In the genomic region with DNA sequence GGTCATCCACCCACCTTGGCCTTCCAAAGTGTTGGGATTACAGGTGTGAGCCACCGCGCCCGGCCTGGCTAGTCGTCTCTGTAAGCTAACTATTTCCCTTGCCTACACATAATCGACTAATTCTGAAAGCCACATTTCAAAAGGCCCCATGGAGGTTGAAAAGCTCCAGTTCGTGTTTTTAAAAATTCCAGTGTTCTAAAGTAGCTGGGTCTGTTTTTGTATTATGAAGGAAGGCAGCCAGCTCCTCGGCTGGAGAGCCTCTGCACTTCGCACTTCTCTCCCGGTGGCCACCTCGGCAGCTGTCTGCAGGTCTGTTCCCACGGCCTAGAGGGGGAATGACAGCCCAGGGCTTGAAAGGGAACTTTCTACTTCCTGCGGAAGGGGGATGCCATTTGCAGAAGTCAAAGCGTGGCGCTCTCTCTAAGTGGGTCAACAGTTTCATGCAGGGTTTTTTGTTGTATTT, we compare ENCODE assay signal across 1 cellular context.
TF ChIP-seq lines count a peak whose summit lies in the region.

No MANE protein-coding gene starts in this region.

TF ChIP-seq in SK-N-SH treated with all-trans-retinoic acid at 6 μM for 48 hours, 23 proteins besides CTCF, POLR2A, EP300 and RAD21 (continued from another document):
- TF ChIP-seq BACH2 (CRISPR knock-in tag; IDR thresholded peaks at IDR 0.05; ENCODE audit: borderline replicate concordance) (no peak), OSR1 (CRISPR knock-in tag; IDR thresholded peaks at IDR 0.05) (no peak), PPARA (CRISPR knock-in tag; IDR thresholded peaks at IDR 0.05; ENCODE audit: borderline replicate concordance) (no peak), ZNF565 (CRISPR knock-in tag; conservative IDR thresholded peaks at IDR 0.05; ENCODE audit: low read depth) (no peak), TCF4 (CRISPR knock-in tag; IDR thresholded peaks at IDR 0.05; ENCODE audit: borderline replicate concordance) (no peak), ZNF70 (CRISPR knock-in tag; IDR thresholded peaks at IDR 0.05) (no peak), RARB (CRISPR knock-in tag; IDR thresholded peaks at IDR 0.05) (no peak), ESRRG (CRISPR knock-in tag; IDR thresholded peaks at IDR 0.05) (no peak), ISL1 (CRISPR knock-in tag; IDR thresholded peaks at IDR 0.05) (no peak), CSRNP3 (CRISPR knock-in tag; IDR thresholded peaks at IDR 0.05) (no peak), SNAI2 (CRISPR knock-in tag; IDR thresholded peaks at IDR 0.05) (no peak), TOX (CRISPR knock-in tag; IDR thresholded peaks at IDR 0.05; ENCODE audit: borderline replicate concordance) (no peak)
- TF ChIP-seq, protein P1, sequence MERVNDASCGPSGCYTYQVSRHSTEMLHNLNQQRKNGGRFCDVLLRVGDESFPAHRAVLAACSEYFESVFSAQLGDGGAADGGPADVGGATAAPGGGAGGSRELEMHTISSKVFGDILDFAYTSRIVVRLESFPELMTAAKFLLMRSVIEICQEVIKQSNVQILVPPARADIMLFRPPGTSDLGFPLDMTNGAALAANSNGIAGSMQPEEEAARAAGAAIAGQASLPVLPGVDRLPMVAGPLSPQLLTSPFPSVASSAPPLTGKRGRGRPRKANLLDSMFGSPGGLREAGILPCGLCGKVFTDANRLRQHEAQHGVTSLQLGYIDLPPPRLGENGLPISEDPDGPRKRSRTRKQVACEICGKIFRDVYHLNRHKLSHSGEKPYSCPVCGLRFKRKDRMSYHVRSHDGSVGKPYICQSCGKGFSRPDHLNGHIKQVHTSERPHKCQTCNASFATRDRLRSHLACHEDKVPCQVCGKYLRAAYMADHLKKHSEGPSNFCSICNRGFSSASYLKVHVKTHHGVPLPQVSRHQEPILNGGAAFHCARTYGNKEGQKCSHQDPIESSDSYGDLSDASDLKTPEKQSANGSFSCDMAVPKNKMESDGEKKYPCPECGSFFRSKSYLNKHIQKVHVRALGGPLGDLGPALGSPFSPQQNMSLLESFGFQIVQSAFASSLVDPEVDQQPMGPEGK (CRISPR knock-in tag; IDR thresholded peaks at IDR 0.05; ENCODE audit: borderline replicate concordance), result no peak
